ENCODE assay signal across 2 cellular contexts in genomic region chr1:17214876-17215544, GRCh38.
TF ChIP-seq lines count a peak whose summit lies in the region.

No MANE protein-coding gene starts in this region.

TF ChIP-seq in A549, 52 proteins besides CTCF, POLR2A, EP300 and RAD21 (continued from another document):
- TF ChIP-seq HMGXB4 (CRISPR knock-in tag; IDR thresholded peaks at IDR 0.05; ENCODE audit: borderline replicate concordance), result no peak
- no peak for TF ChIP-seq EHF (CRISPR knock-in tag; IDR thresholded peaks at IDR 0.05)
- TF ChIP-seq ZSCAN20 (CRISPR knock-in tag; IDR thresholded peaks at IDR 0.05), result no peak
- TF ChIP-seq ZNF302 (CRISPR knock-in tag; IDR thresholded peaks at IDR 0.05), result no peak
TF ChIP-seq in A549: peak in this region for 0.

TF ChIP-seq in HEK293, 187 proteins besides CTCF, POLR2A, EP300 and RAD21:
- TF ChIP-seq ZNF513 (tag by site-specific recombination; IDR thresholded peaks at IDR 0.05) (peak; percentile 96), ZNF776 (tag by site-specific recombination; IDR thresholded peaks at IDR 0.05; ENCODE audit: borderline replicate concordance) (no peak)
